In the genomic region with DNA sequence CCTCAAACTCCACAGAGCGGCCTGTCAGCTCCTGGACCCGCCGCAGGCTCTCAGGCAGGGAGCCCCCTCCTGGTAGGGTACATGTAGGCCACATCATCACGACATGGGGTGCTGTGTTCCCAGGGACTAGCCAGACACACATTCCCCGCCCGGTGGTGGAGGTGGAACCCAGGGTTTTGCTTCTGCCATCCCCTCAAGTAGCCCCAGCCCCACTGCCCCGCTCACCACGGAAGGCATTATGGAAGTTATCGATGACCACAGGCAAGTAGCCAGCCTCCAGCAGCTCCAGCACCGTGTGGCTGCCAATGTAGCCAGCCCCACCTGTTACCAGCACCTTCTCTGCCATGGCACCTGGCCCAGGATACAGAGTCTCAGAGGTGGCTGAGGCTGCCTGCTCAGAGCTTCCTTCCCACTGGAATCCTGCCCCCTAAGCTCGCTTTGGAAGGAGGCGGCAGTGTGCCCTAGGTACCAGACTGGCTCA, we compare ENCODE assay signal across 9 cellular contexts. TPM values are rescaled to one million over a fixed set of nuclear protein-coding genes. Genes with fewer than 3 reads are reported as not detected.
DNase-seq lines count a peak whose midpoint lies in the region; ATAC-seq lines count a peak whose summit lies in the region.
"Had no signal": no experiment of that assay in that cellular context is flagged by ENCODE, and none has a peak within 500 bp of the region (broad histone marks: within the 10 kb centered on the region; RNA-seq: fewer than 3 reads in every experiment).

No MANE protein-coding gene starts in this region.

- H3K9me3 Mint-ChIP-seq in activated CD8-positive, alpha-beta memory T cell treated with anti-CD3 and anti-CD28 coated beads, Interleukin-2, amount 10 ng/mL, durations not matched to agents 7 days and 5 days (ENCODE audit: low read depth), result no peaks in the 10 kb centered on the region
- no peaks in the 10 kb centered on the region for H3K9me3 Mint-ChIP-seq in activated T-helper 2 cell treated with anti-CD3 and anti-CD28 coated beads, Interferon-gamma antibody, Interleukin-2, Interleukin-4, amounts not matched to agents 10 μg/mL and 5 μg/mL and 100 μg/mL, durations not matched to agents 14 hours and 24 hours and 36 hours

- peak overlapping the region in 2 of 5 donors; percentile 73 to 79 for H3K4me3 ChIP-seq in subcutaneous abdominal adipose tissue (ENCODE audit: low read depth in 1 of 5, low read length in 5 of 5)

- H3K9me3 ChIP-seq in subcutaneous abdominal adipose tissue (ENCODE audit: control insufficient read depth in 5 of 5, low read length in 5 of 5), result no peaks in the 10 kb centered on the region

- ATAC-seq in activated CD8-positive, alpha-beta memory T cell treated with anti-CD3 and anti-CD28 coated beads, Interleukin-2, amount 10 ng/mL, durations not matched to agents 7 days and 5 days, result no peak
- ATAC-seq in left colon (no peak), HG03039 (IDR thresholded peaks at IDR 0.05; ENCODE audit: unreplicated experiment) (no peak)

- no peaks in the 10 kb centered on the region for H3K27me3 ChIP-seq in subcutaneous abdominal adipose tissue (ENCODE audit: control insufficient read depth in 5 of 5, insufficient read depth in 4 of 5, low read length in 5 of 5)

- intact Hi-C loops in activated T-helper 2 cell treated with anti-CD3 and anti-CD28 coated beads, Interferon-gamma antibody, Interleukin-2, Interleukin-4, amounts not matched to agents 10 μg/mL and 5 μg/mL and 100 μg/mL, durations not matched to agents 14 hours and 24 hours and 36 hours (cut with micrococcal nuclease), result no loop called here
- intact Hi-C loops in left colon (cut with DNase I, micrococcal nuclease), result no loop called here

- peaks cover 0 to 45% (median 29%) of the 10 kb centered on the region in 5 donors for H3K36me3 ChIP-seq in subcutaneous abdominal adipose tissue (ENCODE audit: control insufficient read depth in 5 of 5, insufficient read depth in 5 of 5, low read length in 5 of 5)

- peak; percentile 45 for DNase-seq in activated CD8-positive, alpha-beta memory T cell treated with anti-CD3 and anti-CD28 coated beads, Interleukin-2, amount 10 ng/mL, durations not matched to agents 7 days and 5 days
- no peak for DNase-seq in activated CD8-positive, alpha-beta memory T cell treated with anti-CD3 and anti-CD28 coated beads, Interleukin-2, amount 50 U/mL, for 48 hours
- no peak for DNase-seq in activated T-helper 2 cell treated with anti-CD3 and anti-CD28 coated beads, Interferon-gamma antibody, Interleukin-2, Interleukin-4, amounts not matched to agents 10 μg/mL and 5 μg/mL and 100 μg/mL, durations not matched to agents 14 hours and 24 hours and 36 hours (ENCODE audit: low spot score)
- DNase-seq in left colon (peak; percentile 30 to 46), SW480 (ENCODE audit: low spot score) (no peak), NCI-H774 (lab: John Stamatoyannopoulos, UW) (no peak)
- DNase-seq: NCI-H2081 treated with DMSO at 0.1 percent for 48 hours had no signal

- peaks cover 0 to 30% (median 23%) of the 10 kb centered on the region in 5 donors for H3K4me1 ChIP-seq in subcutaneous abdominal adipose tissue (ENCODE audit: control insufficient read depth in 5 of 5, insufficient read depth in 5 of 5, low read length in 5 of 5)

- CTCF ChIA-PET in activated CD8-positive, alpha-beta memory T cell treated with anti-CD3 and anti-CD28 coated beads, Interleukin-2, amount 10 ng/mL, durations not matched to agents 7 days and 5 days (lab: Charles Lee), result interaction anchor here (0.9 to 5.1 kb wide), 5 partner anchors 8 to 27 kb away, joined by 3 to 44 read pairs (median 22); a partner anchor contains a TSS

- H3K4me1 Mint-ChIP-seq in activated CD8-positive, alpha-beta memory T cell treated with anti-CD3 and anti-CD28 coated beads, Interleukin-2, amount 10 ng/mL, durations not matched to agents 7 days and 5 days, result peaks cover 13% of the 10 kb centered on the region
- H3K4me1 Mint-ChIP-seq in activated T-helper 2 cell treated with anti-CD3 and anti-CD28 coated beads, Interferon-gamma antibody, Interleukin-2, Interleukin-4, amounts not matched to agents 10 μg/mL and 5 μg/mL and 100 μg/mL, durations not matched to agents 14 hours and 24 hours and 36 hours (ENCODE audit: low read depth), result peaks cover 11% of the 10 kb centered on the region

- H3K27ac ChIP-seq in subcutaneous abdominal adipose tissue (ENCODE audit: low read depth, low read length), result peak overlapping the region; percentile 95

- H3K27me3 Mint-ChIP-seq in activated CD8-positive, alpha-beta memory T cell treated with anti-CD3 and anti-CD28 coated beads, Interleukin-2, amount 10 ng/mL, durations not matched to agents 7 days and 5 days, result no peaks in the 10 kb centered on the region
- no peaks in the 10 kb centered on the region for H3K27me3 Mint-ChIP-seq in activated T-helper 2 cell treated with anti-CD3 and anti-CD28 coated beads, Interferon-gamma antibody, Interleukin-2, Interleukin-4, amounts not matched to agents 10 μg/mL and 5 μg/mL and 100 μg/mL, durations not matched to agents 14 hours and 24 hours and 36 hours (ENCODE audit: low read depth)

- peaks cover 2% of the 10 kb centered on the region for H3K36me3 Mint-ChIP-seq in activated CD8-positive, alpha-beta memory T cell treated with anti-CD3 and anti-CD28 coated beads, Interleukin-2, amount 10 ng/mL, durations not matched to agents 7 days and 5 days
- peaks cover 33% of the 10 kb centered on the region for H3K36me3 Mint-ChIP-seq in activated T-helper 2 cell treated with anti-CD3 and anti-CD28 coated beads, Interferon-gamma antibody, Interleukin-2, Interleukin-4, amounts not matched to agents 10 μg/mL and 5 μg/mL and 100 μg/mL, durations not matched to agents 14 hours and 24 hours and 36 hours (ENCODE audit: low read depth)

- H3K9ac ChIP-seq in subcutaneous abdominal adipose tissue (ENCODE audit: low read length in 5 of 5), result no peak overlapping the region

- peak overlapping the region; percentile 88 for H3K27ac Mint-ChIP-seq in activated CD8-positive, alpha-beta memory T cell treated with anti-CD3 and anti-CD28 coated beads, Interleukin-2, amount 10 ng/mL, durations not matched to agents 7 days and 5 days
- no peak overlapping the region for H3K27ac Mint-ChIP-seq in activated T-helper 2 cell treated with anti-CD3 and anti-CD28 coated beads, Interferon-gamma antibody, Interleukin-2, Interleukin-4, amounts not matched to agents 10 μg/mL and 5 μg/mL and 100 μg/mL, durations not matched to agents 14 hours and 24 hours and 36 hours

- H3K4me3 Mint-ChIP-seq in activated CD8-positive, alpha-beta memory T cell treated with anti-CD3 and anti-CD28 coated beads, Interleukin-2, amount 10 ng/mL, durations not matched to agents 7 days and 5 days, result peak overlapping the region; percentile 86
- H3K4me3 Mint-ChIP-seq in activated T-helper 2 cell treated with anti-CD3 and anti-CD28 coated beads, Interferon-gamma antibody, Interleukin-2, Interleukin-4, amounts not matched to agents 10 μg/mL and 5 μg/mL and 100 μg/mL, durations not matched to agents 14 hours and 24 hours and 36 hours (ENCODE audit: low read depth), result peak overlapping the region; percentile 97

RNA-seq across cellular contexts. Expression of a gene that starts 1.9 kb away (rescaled TPM):
- total RNA-seq in activated CD8-positive, alpha-beta memory T cell treated with anti-CD3 and anti-CD28 coated beads, Interleukin-2, amount 10 ng/mL, durations not matched to agents 7 days and 5 days, result 10 to 100 TPM; 39.0 to 41.2 TPM
- 57.8 and 62.1 TPM in 2 replicates for total RNA-seq in activated T-helper 2 cell treated with anti-CD3 and anti-CD28 coated beads, Interferon-gamma antibody, Interleukin-2, Interleukin-4, amounts not matched to agents 10 μg/mL and 5 μg/mL and 100 μg/mL, durations not matched to agents 14 hours and 24 hours and 36 hours
- 100 to 1,000 TPM; 129 to 183 TPM for total RNA-seq in left colon

RNA-seq across cellular contexts. Expression of a gene that starts 7.8 kb away (rescaled TPM):
- 10 to 100 TPM; 75.7 to 87.2 TPM for total RNA-seq in activated CD8-positive, alpha-beta memory T cell treated with anti-CD3 and anti-CD28 coated beads, Interleukin-2, amount 10 ng/mL, durations not matched to agents 7 days and 5 days
- total RNA-seq in activated T-helper 2 cell treated with anti-CD3 and anti-CD28 coated beads, Interferon-gamma antibody, Interleukin-2, Interleukin-4, amounts not matched to agents 10 μg/mL and 5 μg/mL and 100 μg/mL, durations not matched to agents 14 hours and 24 hours and 36 hours, result 86.4 and 88.4 TPM in 2 replicates
- 10 to 100 TPM; 85.3 to 97.2 TPM for total RNA-seq in left colon

RNA-seq across cellular contexts. Expression of a gene that starts 20.5 kb away (rescaled TPM):
- 10 to 100 TPM; 52.9 to 67.1 TPM for total RNA-seq in activated CD8-positive, alpha-beta memory T cell treated with anti-CD3 and anti-CD28 coated beads, Interleukin-2, amount 10 ng/mL, durations not matched to agents 7 days and 5 days
- 71.4 and 72.7 TPM in 2 replicates for total RNA-seq in activated T-helper 2 cell treated with anti-CD3 and anti-CD28 coated beads, Interferon-gamma antibody, Interleukin-2, Interleukin-4, amounts not matched to agents 10 μg/mL and 5 μg/mL and 100 μg/mL, durations not matched to agents 14 hours and 24 hours and 36 hours
- 10 to 100 TPM; 38.2 to 43.4 TPM for total RNA-seq in left colon

RNA-seq across cellular contexts. Expression of a gene that starts 26.5 kb away (rescaled TPM):
- total RNA-seq in activated CD8-positive, alpha-beta memory T cell treated with anti-CD3 and anti-CD28 coated beads, Interleukin-2, amount 10 ng/mL, durations not matched to agents 7 days and 5 days, result 10 to 100 TPM; 23.8 to 29.0 TPM
- 22.8 and 25.9 TPM in 2 replicates for total RNA-seq in activated T-helper 2 cell treated with anti-CD3 and anti-CD28 coated beads, Interferon-gamma antibody, Interleukin-2, Interleukin-4, amounts not matched to agents 10 μg/mL and 5 μg/mL and 100 μg/mL, durations not matched to agents 14 hours and 24 hours and 36 hours
- total RNA-seq in left colon, result 10 to 100 TPM; 85.3 to 95.1 TPM

RNA-seq across cellular contexts. Expression of a gene that starts 55.4 kb away (rescaled TPM):
- 10 to 100 TPM; 30.1 to 40.7 TPM for total RNA-seq in activated CD8-positive, alpha-beta memory T cell treated with anti-CD3 and anti-CD28 coated beads, Interleukin-2, amount 10 ng/mL, durations not matched to agents 7 days and 5 days
- total RNA-seq in activated T-helper 2 cell treated with anti-CD3 and anti-CD28 coated beads, Interferon-gamma antibody, Interleukin-2, Interleukin-4, amounts not matched to agents 10 μg/mL and 5 μg/mL and 100 μg/mL, durations not matched to agents 14 hours and 24 hours and 36 hours, result 42.0 and 45.5 TPM in 2 replicates
- 10 to 100 TPM; 29.6 to 34.7 TPM for total RNA-seq in left colon

Comparison
In these comparisons a context has a peak if more than half of its experiments do, and no peak if none do; other contexts are left out.
1. DNase-seq: peak in activated CD8-positive, alpha-beta memory T cell treated with anti-CD3 and anti-CD28 coated beads, Interleukin-2, amount 10 ng/mL, durations not matched to agents 7 days and 5 days (single experiment) and left colon (2 of 2); none in activated CD8-positive, alpha-beta memory T cell treated with anti-CD3 and anti-CD28 coated beads, Interleukin-2, amount 50 U/mL, for 48 hours (single experiment), activated T-helper 2 cell treated with anti-CD3 and anti-CD28 coated beads, Interferon-gamma antibody, Interleukin-2, Interleukin-4, amounts not matched to agents 10 μg/mL and 5 μg/mL and 100 μg/mL, durations not matched to agents 14 hours and 24 hours and 36 hours (single experiment), SW480 (single experiment) and NCI-H774 (single experiment).